In genomic region chr5:3787604-3788003, GRCh38 we compare ENCODE assay signal across 1 cellular context.
TF ChIP-seq lines count a peak whose summit lies in the region.

No MANE protein-coding gene starts in this region.

TF ChIP-seq in GM23338, 12 proteins besides CTCF, POLR2A, EP300 and RAD21 (continued from another document):
- no peak for TF ChIP-seq ZNF462 (CRISPR knock-in tag; IDR thresholded peaks at IDR 0.05)
- TF ChIP-seq ZNF331 (CRISPR knock-in tag; IDR thresholded peaks at IDR 0.05; ENCODE audit: low read depth), result no peak
- TF ChIP-seq EZH2phosphoT487 (IDR thresholded peaks at IDR 0.05; ENCODE audit: unreplicated experiment), result no peak
